Comparison of ENCODE assay signal across 19 cellular contexts in genomic region chr10:34742456-34742855, GRCh38.
DNase-seq lines count a peak whose midpoint lies in the region; ATAC-seq and TF ChIP-seq lines count a peak whose summit lies in the region.
"Had no signal": no experiment of that assay in that cellular context is flagged by ENCODE, and none has a peak within 500 bp of the region (broad histone marks: within the 10 kb centered on the region; RNA-seq: fewer than 3 reads in every experiment).

No MANE protein-coding gene starts in this region.

- H3K79me2 ChIP-seq in DND-41 (ENCODE audit: insufficient read depth, low read length), result peaks cover 94% of the 10 kb centered on the region

- H2BK15ac ChIP-seq in IMR-90 (ENCODE audit: low read depth, low read length), result no peak overlapping the region

- TF ChIP-seq CTCF in DND-41 (IDR thresholded peaks at IDR 0.05; ENCODE audit: borderline replicate concordance, extremely low read depth, low read length, poor library complexity, severe bottlenecking), result no peak
- TF ChIP-seq CTCF in IMR-90 (conservative IDR thresholded peaks at IDR 0.05; ENCODE audit: low read depth, low read length), result no peak

- no peak overlapping the region for H4K5ac ChIP-seq in IMR-90 (ENCODE audit: low read depth, low read length)

- no peak overlapping the region for H3K4me3 ChIP-seq in DND-41 (ENCODE audit: low read depth in 1 of 2, low read length in 2 of 2)
- H3K4me3 ChIP-seq in IMR-90 (ENCODE audit: insufficient read depth, low read depth, low read length), result no peak overlapping the region
- no peak overlapping the region for H3K4me3 ChIP-seq in muscle layer of colon (ENCODE audit: low read depth in 1 of 2, low read length in 2 of 2)
- H3K4me3 ChIP-seq: BLaER1 had no signal

- peaks cover 88% of the 10 kb centered on the region for H4K20me1 ChIP-seq in DND-41 (ENCODE audit: insufficient read depth, low read length)
- peaks cover 16% of the 10 kb centered on the region; the same call in 1 of the 2 replicates for H4K20me1 ChIP-seq in IMR-90 (ENCODE audit: insufficient read depth, low read length)

- H3K23ac ChIP-seq in IMR-90 (ENCODE audit: low read depth, low read length), result no peak overlapping the region

- TF ChIP-seq POLR2A in IMR-90 (IDR thresholded peaks at IDR 0.05; ENCODE audit: low read depth, low read length), result no peak

- POLR2A ChIA-PET in IMR-90 (lab: Charles Lee; ENCODE audit: unreplicated experiment), result no interaction called here

- intact Hi-C loops in IMR-90 (cut with micrococcal nuclease), result no loop called here

- H4K8ac ChIP-seq in IMR-90 (ENCODE audit: low read depth in 2 of 2, low read length in 2 of 2), result no peak overlapping the region

- H2BK120ac ChIP-seq in IMR-90 (ENCODE audit: low read depth, low read length), result no peak overlapping the region

- peaks cover 10% of the 10 kb centered on the region for H3K9me1 ChIP-seq in IMR-90 (ENCODE audit: insufficient read depth, low read length)

- H3K9ac ChIP-seq in DND-41 (ENCODE audit: low read depth, low read length), result no peak overlapping the region
- no peak overlapping the region for H3K9ac ChIP-seq in IMR-90 (ENCODE audit: low read depth, low read length)
- no peak overlapping the region for H3K9ac ChIP-seq in muscle layer of colon (ENCODE audit: low read length)
- H3K9ac ChIP-seq: BLaER1 had no signal

- in situ Hi-C loops in IMR-90 (cut with MboI; ENCODE audit: low sequenced_read_pairs), result no loop called here

- 0 out of 2 replicates have a peak overlapping the region, but pooled peaks have one; percentile 58 for H3K14ac ChIP-seq in IMR-90 (replicated peaks; ENCODE audit: low read depth, low read length)

- no TSS peak for BruUV-seq in IMR-90 (replicated peaks; lab: Mats Ljungman, UMichigan)

- H2BK5ac ChIP-seq in IMR-90 (ENCODE audit: low read depth, low read length, poor library complexity, severe bottlenecking), result no peak overlapping the region

- DNase-seq in DND-41 (no peak), IMR-90 (peak; percentile 55), amniotic epithelial cell (ENCODE audit: low read depth) (peak; percentile 58), NCI-H2227 (lab: John Stamatoyannopoulos, UW; ENCODE audit: unreplicated experiment) (no peak), NCI-H1092 (lab: John Stamatoyannopoulos, UW) (no peak)
- DNase-seq in activated naive CD4-positive, alpha-beta T cell treated with anti-CD3 and anti-CD28 coated beads, Interleukin-2, amount 50 U/mL, for 16 hours, result no peak
- DNase-seq: CD8-positive, alpha-beta T cell; DMS79; GF-D8; NCI-H1417; NCI-H2029; NCI-H2171; NCI-H748 treated with DMSO at 0.1 percent for 48 hours; OCI-M1; SIG-M5 had no signal

- no peak overlapping the region for H2BK20ac ChIP-seq in IMR-90 (ENCODE audit: low read depth, low read length)

- H3K4ac ChIP-seq in IMR-90 (ENCODE audit: low read depth, low read length), result no peak overlapping the region

- dilution Hi-C loops in IMR-90 (cut with HindIII; ENCODE audit: low sequenced_read_pairs, unreplicated experiment), result no loop called here

- peaks cover 35 to 72% of the 10 kb centered on the region in 2 experiments for H3K79me1 ChIP-seq in IMR-90 (ENCODE audit: low read depth in 1 of 2, low read length in 2 of 2)

- no peak overlapping the region for H4K91ac ChIP-seq in IMR-90 (ENCODE audit: insufficient read depth, low read depth, low read length)

- H3K4me1 ChIP-seq in DND-41 (ENCODE audit: insufficient read depth, low read length), result peaks cover 46% of the 10 kb centered on the region
- peaks cover 7% of the 10 kb centered on the region for H3K4me1 ChIP-seq in IMR-90 (ENCODE audit: control insufficient read depth, insufficient read depth, low read length)
- peaks cover 72% of the 10 kb centered on the region for H3K4me1 ChIP-seq in muscle layer of colon (ENCODE audit: insufficient read depth, low read length)

- H2AFZ ChIP-seq in DND-41 (ENCODE audit: low read depth, low read length) (no peak overlapping the region), IMR-90 (replicated peaks; ENCODE audit: low read length, poor library complexity) (no peak overlapping the region)

- H3K27me3 ChIP-seq in DND-41 (ENCODE audit: insufficient read depth, low read length, poor library complexity) (no peaks in the 10 kb centered on the region), IMR-90 (ENCODE audit: control insufficient read depth, insufficient read depth, low read length) (no peaks in the 10 kb centered on the region), muscle layer of colon (ENCODE audit: control insufficient read depth in 1 of 2, insufficient read depth in 2 of 2, low read length in 2 of 2) (no peaks in the 10 kb centered on the region)
- H3K27me3 ChIP-seq: BLaER1 had no signal

- H3K9me3 ChIP-seq in DND-41 (ENCODE audit: insufficient read depth, low read length, severe bottlenecking), result no peaks in the 10 kb centered on the region
- no peaks in the 10 kb centered on the region for H3K9me3 ChIP-seq in IMR-90 (ENCODE audit: control insufficient read depth, insufficient read depth, low read length)
- no peaks in the 10 kb centered on the region for H3K9me3 ChIP-seq in muscle layer of colon (ENCODE audit: low read length)
- H3K9me3 ChIP-seq: BLaER1 had no signal

- 90% methylated on average over 2 of the region's 6 CpGs; no CpG with 5 or more reads in 1 of the 2 experiments for WGBS in IMR-90 (ENCODE audit: extremely low coverage in 2 of 2, insufficient read length in 1 of 2), 2 experiments

- no peak overlapping the region; the same call in 1 of the 2 replicates for H3K18ac ChIP-seq in IMR-90 (ENCODE audit: low read depth, low read length)

- CTCF ChIA-PET in IMR-90 (lab: Yijun Ruan, JAX), result no interaction called here

- no peak overlapping the region for H2AK5ac ChIP-seq in IMR-90 (ENCODE audit: low read depth, low read length)

- ATAC-seq in DND-41 (ENCODE audit: insufficient read depth, low read depth), result peak; percentile 56
- no peak for ATAC-seq in IMR-90 (ENCODE audit: low read depth)
- no peak for ATAC-seq in GM18861 (IDR thresholded peaks at IDR 0.05; ENCODE audit: unreplicated experiment)
- ATAC-seq: CD8-positive, alpha-beta T cell; HepG2 had no signal

- H3K36me3 ChIP-seq in DND-41 (ENCODE audit: insufficient read depth, low read length), result no peaks in the 10 kb centered on the region
- no peaks in the 10 kb centered on the region for H3K36me3 ChIP-seq in IMR-90 (ENCODE audit: control insufficient read depth, insufficient read depth, low read length)
- H3K36me3 ChIP-seq in muscle layer of colon (ENCODE audit: insufficient read depth, low read length), result no peaks in the 10 kb centered on the region

- H3K4me2 ChIP-seq in DND-41 (ENCODE audit: insufficient read depth, low read length) (no peak overlapping the region), IMR-90 (ENCODE audit: low read depth, low read length) (no peak overlapping the region)
- H3K4me2 ChIP-seq: BLaER1 had no signal

- no peak overlapping the region for H3K27ac ChIP-seq in DND-41 (ENCODE audit: low read length)
- H3K27ac ChIP-seq in IMR-90 (ENCODE audit: insufficient read depth, low read length), result no peak overlapping the region
- peak overlapping the region; percentile 2 for H3K27ac ChIP-seq in muscle layer of colon (ENCODE audit: low read depth, low read length)
- H3K27ac ChIP-seq: BLaER1 had no signal

- H3K56ac ChIP-seq in IMR-90 (ENCODE audit: extremely low read depth, insufficient read depth, low read length), result no peak overlapping the region

- TF ChIP-seq RAD21 in IMR-90 (IDR thresholded peaks at IDR 0.05; ENCODE audit: low read length), result no peak

- H2AK9ac ChIP-seq in IMR-90 (replicated peaks; ENCODE audit: low read depth, low read length, poor library complexity), result no peak overlapping the region

TF ChIP-seq in IMR-90, 13 proteins besides CTCF, POLR2A, EP300 and RAD21:
- TF ChIP-seq SMC3 (IDR thresholded peaks at IDR 0.05; ENCODE audit: low read depth, low read length) (no peak), RFX5 (IDR thresholded peaks at IDR 0.05; ENCODE audit: low read depth, low read length) (no peak), ELK1 (IDR thresholded peaks at IDR 0.05; ENCODE audit: borderline replicate concordance, low read depth, low read length) (no peak), RCOR1 (IDR thresholded peaks at IDR 0.05; ENCODE audit: insufficient replicate concordance, low read length) (no peak), BHLHE40 (IDR thresholded peaks at IDR 0.05; ENCODE audit: low read depth, low read length) (no peak), MAFK (IDR thresholded peaks at IDR 0.05; ENCODE audit: low read depth, low read length) (no peak), MAZ (IDR thresholded peaks at IDR 0.05; ENCODE audit: borderline replicate concordance, low read depth, low read length) (no peak), FOS (IDR thresholded peaks at IDR 0.05; ENCODE audit: low read depth, low read length) (no peak), NFE2L2 (IDR thresholded peaks at IDR 0.05; ENCODE audit: low read depth, low read length) (no peak), CEBPB (IDR thresholded peaks at IDR 0.05; ENCODE audit: low read depth, low read length) (no peak), CHD1 (IDR thresholded peaks at IDR 0.05; ENCODE audit: low read depth, low read length) (no peak), USF2 (IDR thresholded peaks at IDR 0.05; ENCODE audit: low read depth, low read length) (no peak), MXI1 (IDR thresholded peaks at IDR 0.05; ENCODE audit: borderline replicate concordance, low read depth, low read length) (no peak)

Comparison
In these comparisons a context has a peak if more than half of its experiments do, and no peak if none do; other contexts are left out.
1. DNase-seq: peak in IMR-90 (single experiment) and amniotic epithelial cell (single experiment); none in DND-41 (single experiment), activated naive CD4-positive, alpha-beta T cell treated with anti-CD3 and anti-CD28 coated beads, Interleukin-2, amount 50 U/mL, for 16 hours (single experiment), NCI-H2227 (single experiment) and NCI-H1092 (single experiment).